In the genomic region with DNA sequence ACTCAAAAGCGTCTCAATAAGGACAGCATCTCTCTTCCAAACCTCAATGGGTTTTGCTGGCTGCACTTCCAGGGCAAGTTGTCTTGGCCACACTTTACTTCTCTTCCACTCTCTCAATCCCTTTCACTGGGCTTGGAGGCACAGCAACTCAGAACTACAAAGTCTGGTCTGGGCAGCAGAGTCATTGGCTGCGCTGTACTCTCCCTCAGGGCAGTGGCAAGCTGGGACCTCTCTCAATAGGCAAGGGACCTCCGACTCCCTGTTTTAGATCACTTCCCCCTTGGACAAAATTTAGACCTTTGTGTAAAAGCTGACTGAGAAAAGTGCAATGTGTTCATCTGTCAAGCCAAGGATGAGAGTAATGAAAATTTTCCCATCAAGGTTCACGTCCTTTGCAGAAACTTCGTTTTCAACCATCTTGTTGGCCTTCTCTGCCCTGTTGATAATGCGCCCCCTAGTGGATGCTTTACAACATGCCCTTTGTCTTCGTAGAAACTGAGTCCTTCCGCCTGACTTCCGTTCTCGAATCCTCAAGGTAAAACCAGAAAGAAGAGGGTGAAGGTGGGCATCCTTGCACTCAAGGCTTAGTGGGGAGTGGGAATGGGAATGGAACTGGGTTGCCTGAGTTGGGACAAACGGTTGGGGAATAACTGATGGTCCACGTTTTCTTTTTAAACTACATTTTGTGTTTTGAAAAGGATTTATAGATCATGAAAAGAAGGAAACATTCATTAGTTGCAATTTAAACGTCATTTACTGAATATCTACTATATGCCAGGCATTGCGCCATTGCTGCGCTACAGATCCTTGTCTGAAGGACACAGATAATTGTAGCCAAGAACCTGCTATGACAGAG, we compare ENCODE assay signal across 8 cellular contexts.
DNase-seq lines count a peak whose midpoint lies in the region; ATAC-seq, FAIRE-seq and TF ChIP-seq lines count a peak whose summit lies in the region.

No MANE protein-coding gene starts in this region.

- no peak overlapping the region for H3K4me2 ChIP-seq in trophoblast cell (ENCODE audit: low read length)

- DNase-seq in ACHN = peak; percentile 39
- no peak for DNase-seq in GM12892 (ENCODE audit: insufficient read length)
- peak; percentile 50 for DNase-seq in NCI-H2171 treated with DMSO at 0.1 percent for 48 hours (lab: John Stamatoyannopoulos, UW)
- peak; percentile 48 to 59 for DNase-seq in activated CD4-positive, alpha-beta T cell treated with anti-CD3 and anti-CD28 coated beads, Interleukin-2, amount 50 U/mL, for 48 hours
- DNase-seq in fibroblast of pulmonary artery (ENCODE audit: low read depth) = peak; percentile 76
- peak; percentile 56 to 87 for DNase-seq in trophoblast cell
- DNase-seq in T-helper 9 cell = no peak

- H2AFZ ChIP-seq in trophoblast cell (ENCODE audit: insufficient read depth, low read length, poor library complexity) = no peak overlapping the region

- H3K79me1 ChIP-seq in trophoblast cell (ENCODE audit: low read length) = peaks cover 3% of the 10 kb centered on the region

- H3K23ac ChIP-seq in trophoblast cell (ENCODE audit: low read length) = no peak overlapping the region

- H3K27ac ChIP-seq in trophoblast cell (ENCODE audit: low read depth, low read length) = no peak overlapping the region

- H2BK120ac ChIP-seq in trophoblast cell (ENCODE audit: insufficient read depth, low read length, poor library complexity) = peak overlapping the region; percentile 36

- H3K18ac ChIP-seq in trophoblast cell (ENCODE audit: low read length) = no peak overlapping the region

- H3K9ac ChIP-seq in trophoblast cell (ENCODE audit: low read length) = no peak overlapping the region

- H3K14ac ChIP-seq in trophoblast cell (ENCODE audit: low read length) = no peak overlapping the region

- H2BK12ac ChIP-seq in trophoblast cell (ENCODE audit: low read length) = peak overlapping the region; percentile 61

- no peak overlapping the region for H3K4ac ChIP-seq in trophoblast cell (ENCODE audit: low read depth, low read length)

- H3K79me2 ChIP-seq in trophoblast cell (ENCODE audit: control insufficient read depth, insufficient read depth, low read length, poor library complexity) = no peaks in the 10 kb centered on the region

- H3K4me3 ChIP-seq in fibroblast of pulmonary artery (replicated peaks; ENCODE audit: low read depth, low read length) (no peak overlapping the region), trophoblast cell (ENCODE audit: low read depth, low read length) (no peak overlapping the region)

- TF ChIP-seq CTCF in fibroblast of pulmonary artery (IDR thresholded peaks at IDR 0.05; ENCODE audit: low read length, missing control alignments) = peak; percentile 73

- ATAC-seq in GM21528 (IDR thresholded peaks at IDR 0.05; ENCODE audit: low FRiP score, unreplicated experiment) = no peak

- no peak overlapping the region for H2AK5ac ChIP-seq in trophoblast cell (ENCODE audit: low read length)

- peak overlapping the region; percentile 26 for H2BK5ac ChIP-seq in trophoblast cell (ENCODE audit: low read depth, low read length, poor library complexity)

- peak; percentile 96 for FAIRE-seq in GM12892 (lab: Jason Lieb, UNC)

- H3K36me3 ChIP-seq in trophoblast cell (ENCODE audit: control insufficient read depth in 1 of 2, insufficient read depth in 2 of 2, low read length in 2 of 2) = no peaks in the 10 kb centered on the region

- peak overlapping the region; percentile 7 for H4K91ac ChIP-seq in trophoblast cell (ENCODE audit: low read depth, low read length)

- TF ChIP-seq POLR2A in GM12892 (IDR thresholded peaks at IDR 0.05; ENCODE audit: low read depth, low read length) = no peak

- H3K27me3 ChIP-seq in trophoblast cell (ENCODE audit: insufficient read depth, low read length) = no peaks in the 10 kb centered on the region

- H4K12ac ChIP-seq in trophoblast cell (ENCODE audit: low read depth, low read length) = no peak overlapping the region

- peaks cover 3 to 5% of the 10 kb centered on the region in 2 experiments for H3K4me1 ChIP-seq in trophoblast cell (ENCODE audit: control insufficient read depth in 1 of 2, insufficient read depth in 2 of 2, low read length in 2 of 2)

- no peaks in the 10 kb centered on the region for H3K9me3 ChIP-seq in trophoblast cell (ENCODE audit: insufficient read depth, low read depth, low read length)

- no peak overlapping the region for H4K8ac ChIP-seq in trophoblast cell (ENCODE audit: low read depth, low read length)

- in situ Hi-C loops in ACHN (cut with HindIII; ENCODE audit: low pct_ligation_motif_present, low pct_unique_long_range_greater_than_20kb, low sequenced_read_pairs) = no loop called here

- no CpG with 5 or more reads among the region's 15 CpGs for WGBS in trophoblast cell (ENCODE audit: extremely low coverage, insufficient coverage, insufficient read length)

Comparison
In these comparisons a context has a peak if more than half of its experiments do, and no peak if none do; other contexts are left out.
1. DNase-seq: peak in ACHN (single experiment), NCI-H2171 treated with DMSO at 0.1 percent for 48 hours (single experiment), activated CD4-positive, alpha-beta T cell treated with anti-CD3 and anti-CD28 coated beads, Interleukin-2, amount 50 U/mL, for 48 hours (2 of 2), fibroblast of pulmonary artery (single experiment) and trophoblast cell (2 of 2); none in GM12892 (single experiment) and T-helper 9 cell (single experiment).